13 cellular contexts compared by ENCODE assay signal in the genomic region with DNA sequence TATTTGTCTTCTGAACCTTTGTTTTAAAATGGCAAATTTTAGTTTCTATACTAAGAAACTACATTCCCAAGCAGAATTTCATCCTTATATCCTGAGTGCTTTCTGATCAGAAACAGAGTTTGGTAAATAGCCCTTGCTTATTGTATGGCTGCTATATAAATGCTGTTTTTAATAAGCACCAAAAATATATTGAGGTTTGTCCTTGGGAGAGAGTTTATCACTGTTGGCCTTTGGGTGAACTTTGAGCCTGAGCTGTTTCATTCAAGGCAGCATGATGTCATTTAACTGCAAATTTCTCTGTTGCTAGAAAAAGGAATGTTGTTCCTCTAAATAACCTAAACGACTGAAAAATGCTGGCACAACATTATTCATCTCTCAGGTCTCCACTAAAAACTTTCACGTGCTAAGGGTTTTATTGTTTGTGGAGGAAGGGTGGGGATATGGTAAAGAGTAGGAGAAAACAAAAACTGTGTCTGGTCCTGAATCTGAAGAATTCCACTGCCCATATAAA.
DNase-seq lines count a peak whose midpoint lies in the region; ATAC-seq and TF ChIP-seq lines count a peak whose summit lies in the region.
"Had no signal": no experiment of that assay in that cellular context is flagged by ENCODE, and none has a peak within 500 bp of the region (broad histone marks: within the 10 kb centered on the region; RNA-seq: fewer than 3 reads in every experiment).

No MANE protein-coding gene starts in this region.

- H3K27ac ChIP-seq in RWPE1 = no peak overlapping the region

- no peak for DNase-seq in natural killer cell treated with Interleukin-12 subunit alpha and Interleukin-12 subunit beta and Interleukin-15 and Interleukin-18, amount 100 ng/mL, for 72 hours (ENCODE audit: low spot score)
- DNase-seq in natural killer cell = no peak
- DNase-seq in activated T-helper 2 cell treated with anti-CD3 and anti-CD28 coated beads, Interferon-gamma antibody, Interleukin-2, Interleukin-4, amounts not matched to agents 10 μg/mL and 5 μg/mL and 100 μg/mL, durations not matched to agents 14 hours and 24 hours and 36 hours (ENCODE audit: low spot score) = no peak
- DNase-seq in kidney tubule cell (ENCODE audit: low spot score) = peak; percentile 38
- DNase-seq in NCI-H748 (lab: John Stamatoyannopoulos, UW; ENCODE audit: unreplicated experiment) = no peak
- DNase-seq in NCI-H345 treated with DMSO at 0.1 percent for 48 hours (lab: John Stamatoyannopoulos, UW; ENCODE audit: unreplicated experiment) = no peak
- no peak for DNase-seq in RWPE1 (ENCODE audit: low spot score)
- DNase-seq: activated effector memory CD4-positive, alpha-beta T cell treated with Interleukin-2 at 50 U/mL for 16 hours; C1 segment of cervical spinal cord; midbrain; NCI-H510A treated with DMSO at 0.1 percent for 48 hours; uterus had no signal

- CTCF ChIA-PET in RWPE1 (lab: Yijun Ruan, JAX) = no interaction called here

- TF ChIP-seq CTCF in natural killer cell (IDR thresholded peaks at IDR 0.05) (no peak), RWPE1 (conservative IDR thresholded peaks at IDR 0.05; ENCODE audit: low read depth) (no peak)

- H3K9me3 Mint-ChIP-seq in natural killer cell treated with Interleukin-12 subunit alpha and Interleukin-12 subunit beta and Interleukin-15 and Interleukin-18, amount 100 ng/mL, for 72 hours = no peaks in the 10 kb centered on the region
- H3K9me3 Mint-ChIP-seq in natural killer cell = no peaks in the 10 kb centered on the region
- H3K9me3 Mint-ChIP-seq in activated T-helper 2 cell treated with anti-CD3 and anti-CD28 coated beads, Interferon-gamma antibody, Interleukin-2, Interleukin-4, amounts not matched to agents 10 μg/mL and 5 μg/mL and 100 μg/mL, durations not matched to agents 14 hours and 24 hours and 36 hours = no peaks in the 10 kb centered on the region

- H3K4me3 Mint-ChIP-seq in natural killer cell treated with Interleukin-12 subunit alpha and Interleukin-12 subunit beta and Interleukin-15 and Interleukin-18, amount 100 ng/mL, for 72 hours = peak overlapping the region; percentile 11
- H3K4me3 Mint-ChIP-seq in natural killer cell = no peak overlapping the region
- peak overlapping the region; percentile 38 for H3K4me3 Mint-ChIP-seq in activated T-helper 2 cell treated with anti-CD3 and anti-CD28 coated beads, Interferon-gamma antibody, Interleukin-2, Interleukin-4, amounts not matched to agents 10 μg/mL and 5 μg/mL and 100 μg/mL, durations not matched to agents 14 hours and 24 hours and 36 hours (ENCODE audit: low read depth)

- H3K27me3 Mint-ChIP-seq in natural killer cell treated with Interleukin-12 subunit alpha and Interleukin-12 subunit beta and Interleukin-15 and Interleukin-18, amount 100 ng/mL, for 72 hours = no peaks in the 10 kb centered on the region
- H3K27me3 Mint-ChIP-seq in natural killer cell (ENCODE audit: low read depth in 2 of 2) = no peaks in the 10 kb centered on the region
- H3K27me3 Mint-ChIP-seq in activated T-helper 2 cell treated with anti-CD3 and anti-CD28 coated beads, Interferon-gamma antibody, Interleukin-2, Interleukin-4, amounts not matched to agents 10 μg/mL and 5 μg/mL and 100 μg/mL, durations not matched to agents 14 hours and 24 hours and 36 hours (ENCODE audit: low read depth) = no peaks in the 10 kb centered on the region

- H3K36me3 Mint-ChIP-seq in natural killer cell treated with Interleukin-12 subunit alpha and Interleukin-12 subunit beta and Interleukin-15 and Interleukin-18, amount 100 ng/mL, for 72 hours = no peaks in the 10 kb centered on the region
- no peaks in the 10 kb centered on the region for H3K36me3 Mint-ChIP-seq in natural killer cell
- peaks cover 3% of the 10 kb centered on the region for H3K36me3 Mint-ChIP-seq in activated T-helper 2 cell treated with anti-CD3 and anti-CD28 coated beads, Interferon-gamma antibody, Interleukin-2, Interleukin-4, amounts not matched to agents 10 μg/mL and 5 μg/mL and 100 μg/mL, durations not matched to agents 14 hours and 24 hours and 36 hours (ENCODE audit: low read depth)

- ATAC-seq in natural killer cell treated with Interleukin-12 subunit alpha and Interleukin-12 subunit beta and Interleukin-15 and Interleukin-18, amount 100 ng/mL, for 72 hours = no peak
- no peak for ATAC-seq in natural killer cell
- ATAC-seq in GM18867 (IDR thresholded peaks at IDR 0.05; ENCODE audit: unreplicated experiment) = no peak

- no peak overlapping the region for H3K27ac Mint-ChIP-seq in natural killer cell treated with Interleukin-12 subunit alpha and Interleukin-12 subunit beta and Interleukin-15 and Interleukin-18, amount 100 ng/mL, for 72 hours
- peak overlapping the region in 1 of 2 donors; percentile 22 for H3K27ac Mint-ChIP-seq in natural killer cell
- H3K27ac Mint-ChIP-seq in activated T-helper 2 cell treated with anti-CD3 and anti-CD28 coated beads, Interferon-gamma antibody, Interleukin-2, Interleukin-4, amounts not matched to agents 10 μg/mL and 5 μg/mL and 100 μg/mL, durations not matched to agents 14 hours and 24 hours and 36 hours = peak overlapping the region; percentile 55

- POLR2A ChIA-PET in RWPE1 (lab: Yijun Ruan, JAX; ENCODE audit: low non-redundant PET) = no interaction called here

- peaks cover 6 to 8% of the 10 kb centered on the region in 2 donors for H3K4me1 Mint-ChIP-seq in natural killer cell treated with Interleukin-12 subunit alpha and Interleukin-12 subunit beta and Interleukin-15 and Interleukin-18, amount 100 ng/mL, for 72 hours (ENCODE audit: low read depth in 2 of 2)
- H3K4me1 Mint-ChIP-seq in natural killer cell = peaks cover 6 to 9% of the 10 kb centered on the region in 2 donors
- H3K4me1 Mint-ChIP-seq in activated T-helper 2 cell treated with anti-CD3 and anti-CD28 coated beads, Interferon-gamma antibody, Interleukin-2, Interleukin-4, amounts not matched to agents 10 μg/mL and 5 μg/mL and 100 μg/mL, durations not matched to agents 14 hours and 24 hours and 36 hours (ENCODE audit: low read depth) = peaks cover 15% of the 10 kb centered on the region

- intact Hi-C loops in natural killer cell (cut with micrococcal nuclease) = no loop called here
- intact Hi-C loops in activated T-helper 2 cell treated with anti-CD3 and anti-CD28 coated beads, Interferon-gamma antibody, Interleukin-2, Interleukin-4, amounts not matched to agents 10 μg/mL and 5 μg/mL and 100 μg/mL, durations not matched to agents 14 hours and 24 hours and 36 hours (cut with micrococcal nuclease) = loop anchor here (2.0 kb wide), 1 partner anchor 155 kb away; no protein-coding TSS in a partner anchor
